Comparison of ENCODE assay signal across 13 cellular contexts in genomic region chr18:26977791-26978190, GRCh38.
A peak's percentile ranks its signal among the peaks of the same experiment; 100 is the strongest.
DNase-seq lines count a peak whose midpoint lies in the region; TF ChIP-seq lines count a peak whose summit lies in the region.
"Had no signal": no experiment of that assay in that cellular context is flagged by ENCODE, and none has a peak within 500 bp of the region (broad histone marks: within the 10 kb centered on the region; RNA-seq: fewer than 3 reads in every experiment).

No MANE protein-coding gene starts in this region.

- peak overlapping the region; percentile 78 for H3K4me2 ChIP-seq in DOHH2 (ENCODE audit: low read length)
- peak overlapping the region; percentile 96 for H3K4me2 ChIP-seq in SU-DHL-6 (ENCODE audit: low read depth, low read length, poor library complexity, severe bottlenecking)
- H3K4me2 ChIP-seq: A549 had no signal

- peak overlapping the region; percentile 63 for H3K9ac ChIP-seq in SU-DHL-6 (ENCODE audit: low read length)

- H3K36me3 ChIP-seq in DOHH2 (ENCODE audit: control insufficient read depth, low read length): peaks cover 8% of the 10 kb centered on the region; the same call in 1 of the 2 replicates
- no peaks in the 10 kb centered on the region for H3K36me3 ChIP-seq in SU-DHL-6 (ENCODE audit: low read length)
- H3K36me3 ChIP-seq: HAP-1 had no signal

- peaks cover 45% of the 10 kb centered on the region for H3K4me1 ChIP-seq in DOHH2 (ENCODE audit: control insufficient read depth, low read length)
- H3K4me1 ChIP-seq: A549 had no signal

- peak overlapping the region; percentile 94 for H3K27ac ChIP-seq in DOHH2 (ENCODE audit: low read depth, low read length)
- peak overlapping the region; percentile 99 for H3K27ac ChIP-seq in SU-DHL-6 (ENCODE audit: low read depth, low read length)
- H3K27ac ChIP-seq: A549, HL-60 had no signal

- TF ChIP-seq CTCF in DOHH2 (IDR thresholded peaks at IDR 0.05; ENCODE audit: low read depth, low read length, poor library complexity, severe bottlenecking) (no peak), SU-DHL-6 (IDR thresholded peaks at IDR 0.05; ENCODE audit: insufficient read depth, low read length, poor library complexity, severe bottlenecking) (no peak)

- H3K79me2 ChIP-seq in DOHH2 (ENCODE audit: control insufficient read depth, low read length) (no peaks in the 10 kb centered on the region), SU-DHL-6 (ENCODE audit: insufficient read depth, low read length) (no peaks in the 10 kb centered on the region)

- H3F3A ChIP-seq in DOHH2 (ENCODE audit: control insufficient read depth, insufficient read depth) (peaks cover 19% of the 10 kb centered on the region), SU-DHL-6 (ENCODE audit: insufficient read depth) (peaks cover 30% of the 10 kb centered on the region)

- no peaks in the 10 kb centered on the region for H3K27me3 ChIP-seq in DOHH2 (ENCODE audit: control insufficient read depth, low read length)
- H3K27me3 ChIP-seq in SU-DHL-6 (ENCODE audit: low read length): no peaks in the 10 kb centered on the region

- H3K9me3 ChIP-seq in DOHH2 (ENCODE audit: control insufficient read depth, insufficient read depth, low read length) (no peaks in the 10 kb centered on the region), SU-DHL-6 (ENCODE audit: insufficient read depth, low read length) (no peaks in the 10 kb centered on the region)
- H3K9me3 ChIP-seq: A549, HAP-1 had no signal

- H3K4me3 ChIP-seq in DOHH2 (ENCODE audit: low read length): peak overlapping the region; percentile 71
- peak overlapping the region; percentile 54 for H3K4me3 ChIP-seq in SU-DHL-6 (ENCODE audit: insufficient read depth, low read length, poor library complexity, severe bottlenecking)
- H3K4me3 ChIP-seq: A549, HAP-1 had no signal

- H2AFZ ChIP-seq in SU-DHL-6 (ENCODE audit: low read depth, low read length, severe bottlenecking): no peak overlapping the region

- H3K9me2 ChIP-seq in DOHH2 (replicated peaks; ENCODE audit: control insufficient read depth, low read length) (no peaks in the 10 kb centered on the region), SU-DHL-6 (replicated peaks; ENCODE audit: insufficient read depth, low read length) (no peaks in the 10 kb centered on the region)

- H4K20me1 ChIP-seq in DOHH2 (ENCODE audit: control insufficient read depth, insufficient read depth, low read depth, low read length) (no peaks in the 10 kb centered on the region), SU-DHL-6 (ENCODE audit: low read depth, low read length) (no peaks in the 10 kb centered on the region)

- peak; percentile 58 for DNase-seq in NAMALWA (ENCODE audit: low spot score)
- DNase-seq in NCI-H82 (lab: John Stamatoyannopoulos, UW): no peak
- no peak for DNase-seq in DMS 273 treated with DMSO at 0.1 percent for 48 hours (lab: John Stamatoyannopoulos, UW)
- no peak for DNase-seq in SHP77 treated with DMSO at 0.1 percent for 48 hours (lab: John Stamatoyannopoulos, UW)
- DNase-seq: Calu3; CD4-positive, CD25-positive, alpha-beta regulatory T cell; DMS79 treated with DMSO at 0.1 percent for 48 hours; GF-D8 had no signal
